Comparison of ENCODE assay signal across 9 cellular contexts in genomic region chr7:44460325-44460724, GRCh38. TPM values are rescaled to one million over a fixed set of nuclear protein-coding genes. Genes with fewer than 3 reads are reported as not detected.
DNase-seq lines count a peak whose midpoint lies in the region; ATAC-seq and TF ChIP-seq lines count a peak whose summit lies in the region.
"Had no signal": no experiment of that assay in that cellular context is flagged by ENCODE, and none has a peak within 500 bp of the region (broad histone marks: within the 10 kb centered on the region; RNA-seq: fewer than 3 reads in every experiment).

No MANE protein-coding gene starts in this region.

- peaks cover 7% of the 10 kb centered on the region for H3K36me3 ChIP-seq in BE2C

- TF ChIP-seq CTCF in BE2C (IDR thresholded peaks at IDR 0.05; ENCODE audit: low read depth, low read length), result no peak

- in situ Hi-C loops in SK-MEL-5 (cut with HindIII; ENCODE audit: low pct_unique_long_range_greater_than_20kb, low sequenced_read_pairs), result no loop called here

- ATAC-seq in HG02938 (IDR thresholded peaks at IDR 0.05; ENCODE audit: unreplicated experiment), result peak; percentile 93
- ATAC-seq: A549 had no signal

- DNase-seq in SIG-M5 treated with dmso at 0.1 percent for 504 hours (lab: John Stamatoyannopoulos, UW; ENCODE audit: unreplicated experiment) (peak; percentile 15), SIG-M5 (lab: John Stamatoyannopoulos, UW) (no peak), SK-MEL-5 (ENCODE audit: low read depth, low spot score) (peak; percentile 23), glomerular visceral epithelial cell (ENCODE audit: extremely low spot score) (peak; percentile 75), NCI-H1694 (lab: John Stamatoyannopoulos, UW) (no peak), BE2C (no peak), NCI-H187 treated with DMSO at 0.1 percent for 48 hours (lab: John Stamatoyannopoulos, UW) (no peak)

- H3K4me1 ChIP-seq in BE2C, result no peaks in the 10 kb centered on the region
- H3K4me1 ChIP-seq: A549 had no signal

- H3K9me3 ChIP-seq in BE2C, result no peaks in the 10 kb centered on the region
- H3K9me3 ChIP-seq: A549 had no signal

- no peak overlapping the region for H3K4me3 ChIP-seq in BE2C (ENCODE audit: low read depth, low read length)
- H3K4me3 ChIP-seq: A549 had no signal

- H3K27me3 ChIP-seq in BE2C, result no peaks in the 10 kb centered on the region

RNA-seq across cellular contexts. Expression of gene NUDCD3, which starts 30.1 kb away (rescaled TPM):
- 80.5 and 98.2 TPM in 2 replicates for total RNA-seq in SK-MEL-5 (2014; rRNA removed; shearing (Covaris generic))
- 57.7 and 62.9 TPM in 2 replicates for polyA plus RNA-seq in SK-MEL-5 (2015; cell fraction: cytosol; rRNA removed)
- 87.1 and 123 TPM in 2 replicates for polyA plus RNA-seq in SK-MEL-5 (2015; cell fraction: nucleus; rRNA removed)
- polyA plus RNA-seq in BE2C (2012; ENCODE audit: insufficient read depth, insufficient read length, low read depth), result 180 TPM

Comparison
In these comparisons a context has a peak if more than half of its experiments do, and no peak if none do; other contexts are left out.
1. DNase-seq: peak in SIG-M5 treated with dmso at 0.1 percent for 504 hours (single experiment), SK-MEL-5 (single experiment) and glomerular visceral epithelial cell (single experiment); none in SIG-M5 (single experiment), NCI-H1694 (single experiment), BE2C (single experiment) and NCI-H187 treated with DMSO at 0.1 percent for 48 hours (single experiment).